ENCODE assay signal across 7 cellular contexts in genomic region chr15:73685561-73685960, GRCh38. TPM values are rescaled to one million over a fixed set of nuclear protein-coding genes. Genes with fewer than 3 reads are reported as not detected.
A peak's percentile ranks its signal among the peaks of the same experiment; 100 is the strongest.
DNase-seq lines count a peak whose midpoint lies in the region; ATAC-seq and TF ChIP-seq lines count a peak whose summit lies in the region.

No MANE protein-coding gene starts in this region.

- no peak for ATAC-seq in HCT116
- no peak for ATAC-seq in WTC11

- TF ChIP-seq RAD21 in HCT116 (IDR thresholded peaks at IDR 0.05; ENCODE audit: low read depth) = no peak

- H3K27ac ChIP-seq in HCT116 (ENCODE audit: low read depth, low read length) (no peak overlapping the region), skeletal muscle tissue (ENCODE audit: low read depth, low read length) (peak overlapping the region; percentile 75)

- H3K9me2 ChIP-seq in HCT116 (ENCODE audit: insufficient read depth) = no peaks in the 10 kb centered on the region

- H3K27me3 Mint-ChIP-seq in WTC11 (ENCODE audit: low read depth) (no peaks in the 10 kb centered on the region), CD14-positive monocyte (ENCODE audit: low read depth in 3 of 3) (peaks cover 59 to 72% (median 65%) of the 10 kb centered on the region in 3 donors)

- TSS peak; percentile 62 for BruUV-seq in HCT116 (replicated peaks; lab: Mats Ljungman, UMichigan)

- no peak overlapping the region for H2AFZ ChIP-seq in HCT116 (ENCODE audit: low read depth, low read length, poor library complexity, severe bottlenecking)

- peak overlapping the region; percentile 78 for H3K4me3 Mint-ChIP-seq in WTC11
- H3K4me3 Mint-ChIP-seq in CD14-positive monocyte = peak overlapping the region in 1 of 2 donors; percentile 51

- CTCF ChIA-PET in HCT116 (lab: Charles Lee) = interaction anchor here (1.0 to 3.0 kb wide), 8 partner anchors 8 to 125 kb away, joined by 3 to 18 read pairs (median 6); no protein-coding TSS in a partner anchor
- CTCF ChIA-PET in WTC11 (lab: Charles Lee) = interaction anchor here (0.5 to 6.9 kb wide), 8 partner anchors 8 to 68 kb away, joined by 3 to 62 read pairs (median 9); partner anchors contain the start of gene INSYN1

- H3K36me3 ChIP-seq in HCT116 (ENCODE audit: control insufficient read depth in 1 of 2, insufficient read depth in 2 of 2, low read length in 2 of 2) = no peaks in the 10 kb centered on the region
- no peaks in the 10 kb centered on the region for H3K36me3 ChIP-seq in iPS-15b (ENCODE audit: control insufficient read depth, insufficient read depth, low read length)
- H3K36me3 ChIP-seq in skeletal muscle tissue (ENCODE audit: control insufficient read depth in 3 of 3, insufficient read depth in 3 of 3, low read length in 3 of 3) = no peaks in the 10 kb centered on the region

- H3K9me3 Mint-ChIP-seq in WTC11 (no peaks in the 10 kb centered on the region), CD14-positive monocyte (peaks cover 0 to 14% (median 4%) of the 10 kb centered on the region in 7 donors)

- H3K27ac Mint-ChIP-seq in WTC11 (no peak overlapping the region), CD14-positive monocyte (no peak overlapping the region)

- no peak for TF ChIP-seq CTCF in HCT116 (IDR thresholded peaks at IDR 0.05 in 2 of 3, conservative IDR thresholded peaks at IDR 0.05 in 1 of 3; ENCODE audit: borderline replicate concordance in 1 of 3, insufficient read depth in 1 of 3, low read depth in 2 of 3, low read length in 2 of 3)
- TF ChIP-seq CTCF in WTC11 (IDR thresholded peaks at IDR 0.05) = no peak
- TF ChIP-seq CTCF in CD14-positive monocyte (IDR thresholded peaks at IDR 0.05) = no peak

- H3K9ac ChIP-seq in HCT116 (ENCODE audit: low read length) (peak overlapping the region; percentile 85; the same call in 1 of the 2 replicates), iPS-15b (ENCODE audit: low read depth, low read length) (peak overlapping the region; percentile 37), skeletal muscle tissue (ENCODE audit: low read depth in 1 of 3, low read length in 3 of 3) (peak overlapping the region in 2 of 3 donors; percentile 68 to 89)

- intact Hi-C loops in HCT116 (cut with micrococcal nuclease) (no loop called here), CD14-positive monocyte (cut with micrococcal nuclease) (no loop called here)

- no peaks in the 10 kb centered on the region for H3K27me3 ChIP-seq in HCT116 (ENCODE audit: insufficient read depth, low read length)
- no peaks in the 10 kb centered on the region for H3K27me3 ChIP-seq in iPS-15b (ENCODE audit: control insufficient read depth, insufficient read depth, low read length)
- no peaks in the 10 kb centered on the region for H3K27me3 ChIP-seq in skeletal muscle tissue (ENCODE audit: control insufficient read depth in 3 of 3, insufficient read depth in 3 of 3, low read length in 3 of 3)

- H3K4me3 ChIP-seq in HCT116 (replicated peaks in 1 of 2; ENCODE audit: low read depth in 1 of 2, low read length in 2 of 2) (peak overlapping the region; percentile 84 to 87), iPS-15b (ENCODE audit: low read depth, low read length) (peak overlapping the region; percentile 76), skeletal muscle tissue (ENCODE audit: low read length in 3 of 3) (peak overlapping the region; percentile 62 to 77 (median 75))

- H3K9me3 ChIP-seq in HCT116 (ENCODE audit: control insufficient read depth in 1 of 2, insufficient read depth in 1 of 2, low read depth in 1 of 2, low read length in 2 of 2) = no peaks in the 10 kb centered on the region
- H3K9me3 ChIP-seq in iPS-15b (ENCODE audit: control insufficient read depth, insufficient read depth, low read length) = no peaks in the 10 kb centered on the region
- no peaks in the 10 kb centered on the region for H3K9me3 ChIP-seq in skeletal muscle tissue (ENCODE audit: control insufficient read depth in 3 of 3, low read length in 3 of 3)

- no peaks in the 10 kb centered on the region for H3K36me3 Mint-ChIP-seq in WTC11
- H3K36me3 Mint-ChIP-seq in CD14-positive monocyte = peaks cover 2 to 4% of the 10 kb centered on the region in 2 donors

- RAD21 ChIA-PET in HCT116 (lab: Charles Lee; ENCODE audit: low non-redundant PET in 1 of 2, low total read pairs in 2 of 2, uncharacterized antibody in 2 of 2, unreplicated experiment in 2 of 2) = no interaction called here

- POLR2A ChIA-PET in HCT116 (lab: Charles Lee) = interaction anchor here (1.5 kb wide), 1 partner anchor 54 kb away, joined by 3 read pairs; no protein-coding TSS in a partner anchor
- POLR2A ChIA-PET in WTC11 (lab: Charles Lee) = interaction anchor here (1.4 kb wide), 1 partner anchor 52 kb away, joined by 5 read pairs; no protein-coding TSS in a partner anchor

- DNase-seq in HCT116 (ENCODE audit: low read depth, low spot score) = no peak
- DNase-seq in WTC11 (ENCODE audit: low spot score) = no peak
- no peak for DNase-seq in NAMALWA (ENCODE audit: low spot score)
- no peak for DNase-seq in CD14-positive monocyte (ENCODE audit: low spot score)
- no peak for DNase-seq in NCI-H1048 (lab: John Stamatoyannopoulos, UW)

- peaks cover 21 to 66% of the 10 kb centered on the region in 2 experiments for H3K4me1 ChIP-seq in HCT116 (ENCODE audit: control insufficient read depth in 1 of 2, insufficient read depth in 2 of 2, low read length in 2 of 2)
- H3K4me1 ChIP-seq in iPS-15b (ENCODE audit: control insufficient read depth, insufficient read depth, low read length) = peaks cover 19% of the 10 kb centered on the region
- peaks cover 32 to 49% (median 42%) of the 10 kb centered on the region in 3 donors for H3K4me1 ChIP-seq in skeletal muscle tissue (ENCODE audit: control insufficient read depth in 3 of 3, insufficient read depth in 3 of 3, low read length in 3 of 3)

- H3K4me1 Mint-ChIP-seq in WTC11 (peaks cover 32% of the 10 kb centered on the region), CD14-positive monocyte (peaks cover 12% of the 10 kb centered on the region)

- H3K4me2 ChIP-seq in HCT116 (ENCODE audit: low read length) = peak overlapping the region; percentile 96

- no peak for TF ChIP-seq POLR2A in HCT116 (IDR thresholded peaks at IDR 0.05; ENCODE audit: borderline replicate concordance, extremely low read depth, insufficient read depth, insufficient read length)

- no peaks in the 10 kb centered on the region for H4K20me1 ChIP-seq in HCT116 (ENCODE audit: insufficient read depth)

- H3K79me2 ChIP-seq in HCT116 (ENCODE audit: insufficient read depth, low read length) = peaks cover 58% of the 10 kb centered on the region

TF ChIP-seq in HCT116, 20 proteins besides CTCF, POLR2A, EP300 and RAD21 (continues in another document):
- TF ChIP-seq EGR1 (IDR thresholded peaks at IDR 0.05; ENCODE audit: low read depth) = no peak
- no peak for TF ChIP-seq ZFX (IDR thresholded peaks at IDR 0.05)
- TF ChIP-seq CEBPB (IDR thresholded peaks at IDR 0.05; ENCODE audit: low read depth) = no peak
- TF ChIP-seq ATF3 (IDR thresholded peaks at IDR 0.05) = no peak
- no peak for TF ChIP-seq EZH2 (IDR thresholded peaks at IDR 0.05)

TF ChIP-seq in WTC11, 78 proteins besides CTCF, POLR2A, EP300 and RAD21 (continues in another document):
- TF ChIP-seq RELA (CRISPR knock-in tag; IDR thresholded peaks at IDR 0.05; ENCODE audit: borderline replicate concordance) (no peak), E2F1 (CRISPR knock-in tag; IDR thresholded peaks at IDR 0.05) (no peak), MAX (CRISPR knock-in tag; IDR thresholded peaks at IDR 0.05) (no peak), CBFB (CRISPR knock-in tag; IDR thresholded peaks at IDR 0.05; ENCODE audit: low read depth) (no peak), PRDM15 (CRISPR knock-in tag; IDR thresholded peaks at IDR 0.05) (no peak)

RNA-seq across cellular contexts. Expression of gene CD276, which starts 1.4 kb away (rescaled TPM):
- total RNA-seq in HCT116 (2021; ENCODE audit: unreplicated experiment) (75.4 TPM), WTC11 (2021) (146 to 153 TPM (median 150 TPM) in 3 replicates), skeletal muscle tissue (40.7 TPM)
- 75.6 and 102 TPM in 2 replicates for polyA plus RNA-seq in HCT116 (2012)
- polyA plus RNA-seq in CD14-positive monocyte = under 1 TPM; 0.52 to 0.64 TPM

RNA-seq across cellular contexts. Expression of gene NPTN, which starts 52.4 kb away (rescaled TPM):
- 90.9 TPM for total RNA-seq in HCT116 (2021; ENCODE audit: unreplicated experiment)
- polyA plus RNA-seq in HCT116 (2012) = 95.1 and 111 TPM in 2 replicates
- 96.1 to 116 TPM (median 102 TPM) in 3 replicates for total RNA-seq in WTC11 (2021)
- 43.3 TPM for total RNA-seq in skeletal muscle tissue
- polyA plus RNA-seq in CD14-positive monocyte = 10 to 100 TPM; 86.5 to 88.0 TPM
